ENCODE assay signal across 8 cellular contexts in genomic region chr6:148146717-148147116, GRCh38.
DNase-seq lines count a peak whose midpoint lies in the region; ATAC-seq, FAIRE-seq and TF ChIP-seq lines count a peak whose summit lies in the region.

No MANE protein-coding gene starts in this region.

- H3K27ac Mint-ChIP-seq in T-helper 17 cell (peak overlapping the region; percentile 24), astrocyte (ENCODE audit: unreplicated experiment) (no peak overlapping the region), immature natural killer cell (no peak overlapping the region)

- TF ChIP-seq CTCF in astrocyte (IDR thresholded peaks at IDR 0.05; ENCODE audit: insufficient read depth, low read depth, low read length), result no peak

- H3K9me3 Mint-ChIP-seq in astrocyte (ENCODE audit: unreplicated experiment) (no peaks in the 10 kb centered on the region), immature natural killer cell (peaks cover 0 to 2% (median 0%) of the 10 kb centered on the region in 6 donors)

- no peaks in the 10 kb centered on the region for H4K20me1 ChIP-seq in astrocyte (ENCODE audit: insufficient read depth, low read length)

- FAIRE-seq in astrocyte (lab: Jason Lieb, UNC), result no peak

- H3K9ac ChIP-seq in astrocyte (ENCODE audit: low read length), result no peak overlapping the region

- peak overlapping the region; percentile 7 for H3K4me3 Mint-ChIP-seq in T-helper 17 cell
- H3K4me3 Mint-ChIP-seq in astrocyte (ENCODE audit: unreplicated experiment), result no peak overlapping the region
- H3K4me3 Mint-ChIP-seq in immature natural killer cell, result no peak overlapping the region

- ATAC-seq in GM19395 (IDR thresholded peaks at IDR 0.05; ENCODE audit: unreplicated experiment) (peak; percentile 46), T-helper 17 cell (peak; percentile 86), HG02642 (IDR thresholded peaks at IDR 0.05; ENCODE audit: poor library complexity, unreplicated experiment) (no peak)

- H3K4me1 Mint-ChIP-seq in T-helper 17 cell (peaks cover 5% of the 10 kb centered on the region), astrocyte (ENCODE audit: low read depth, unreplicated experiment) (no peaks in the 10 kb centered on the region), immature natural killer cell (no peaks in the 10 kb centered on the region)

- H3K36me3 Mint-ChIP-seq in T-helper 17 cell (ENCODE audit: low read depth) (peaks cover 4% of the 10 kb centered on the region), astrocyte (ENCODE audit: low read depth, unreplicated experiment) (no peaks in the 10 kb centered on the region), immature natural killer cell (no peaks in the 10 kb centered on the region)

- H3K79me2 ChIP-seq in astrocyte (ENCODE audit: insufficient read depth, low read length), result no peaks in the 10 kb centered on the region

- no peak overlapping the region for H3K4me3 ChIP-seq in astrocyte (ENCODE audit: insufficient read depth, low read depth, low read length)

- H3K27me3 Mint-ChIP-seq in T-helper 17 cell, result peaks cover 26% of the 10 kb centered on the region
- peaks cover 3% of the 10 kb centered on the region for H3K27me3 Mint-ChIP-seq in astrocyte (ENCODE audit: low read depth, unreplicated experiment)
- H3K27me3 Mint-ChIP-seq in immature natural killer cell (ENCODE audit: low read depth in 3 of 3), result peaks cover 0 to 3% (median 2%) of the 10 kb centered on the region in 3 donors

- peak overlapping the region; percentile 45 for H3K4me2 ChIP-seq in astrocyte (ENCODE audit: low read length)

- H3K27me3 ChIP-seq in astrocyte (ENCODE audit: insufficient read depth, low read length), result no peaks in the 10 kb centered on the region

- H3K36me3 ChIP-seq in astrocyte (ENCODE audit: insufficient read depth, low read length), result no peaks in the 10 kb centered on the region

- H2AFZ ChIP-seq in astrocyte (ENCODE audit: low read depth, low read length), result peak overlapping the region; percentile 45

- H3K27ac ChIP-seq in astrocyte (ENCODE audit: low read depth, low read length), result peak overlapping the region; percentile 23

- H3K9me3 ChIP-seq in T-helper 17 cell (ENCODE audit: control insufficient read depth, low read length, poor library complexity, severe bottlenecking) (no peaks in the 10 kb centered on the region), astrocyte (ENCODE audit: insufficient read depth, low read depth, low read length) (no peaks in the 10 kb centered on the region)

- peaks cover 11% of the 10 kb centered on the region for H3K4me1 ChIP-seq in astrocyte (ENCODE audit: insufficient read depth, low read length)

- peak in 2 of 3 donors; percentile 14 to 54 for DNase-seq in T-helper 17 cell
- peak; percentile 54 for DNase-seq in astrocyte (ENCODE audit: low read depth)
- DNase-seq in stimulated activated CD4-positive, alpha-beta T cell treated with anti-CD3 and anti-CD28 coated beads, Interleukin-1b, Interleukin-23, amount 100 ng/mL, for 4 hours (ENCODE audit: low read depth in 2 of 2), result peak; percentile 30 to 32
- DNase-seq in NK-92 (lab: John Stamatoyannopoulos, UW; ENCODE audit: unreplicated experiment), result no peak
- no peak for DNase-seq in SK-N-DZ (ENCODE audit: low spot score)
- no peak for DNase-seq in immature natural killer cell

Comparison
In these comparisons a context has a peak if more than half of its experiments do, and no peak if none do; other contexts are left out.
1. DNase-seq: peak in T-helper 17 cell (2 of 3), astrocyte (single experiment) and stimulated activated CD4-positive, alpha-beta T cell treated with anti-CD3 and anti-CD28 coated beads, Interleukin-1b, Interleukin-23, amount 100 ng/mL, for 4 hours (2 of 2); none in NK-92 (single experiment), SK-N-DZ (single experiment) and immature natural killer cell (0 of 3).